13 cellular contexts compared by ENCODE assay signal in the genomic region with DNA sequence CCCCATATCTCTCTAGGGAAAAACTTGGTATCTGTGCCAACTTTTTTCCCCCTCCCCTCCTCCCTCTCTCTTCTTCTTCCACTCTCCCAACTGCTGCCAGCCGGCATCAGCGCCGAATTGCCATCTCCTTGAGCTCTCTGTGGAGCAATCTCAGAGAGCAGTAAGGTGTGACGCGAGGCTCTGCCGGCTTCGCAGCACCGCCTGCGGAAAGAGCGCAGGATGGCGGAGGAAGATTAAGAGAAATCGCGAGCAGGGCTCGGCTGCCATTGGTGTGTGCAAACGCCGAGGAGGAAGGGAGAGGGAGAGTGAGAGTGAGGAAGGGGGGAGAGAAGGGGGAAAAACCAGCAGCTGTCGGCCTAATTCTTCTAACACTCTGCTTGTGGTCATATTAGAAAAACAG. TPM values are rescaled to one million over a fixed set of nuclear protein-coding genes. Genes with fewer than 3 reads are reported as not detected.
DNase-seq lines count a peak whose midpoint lies in the region; FAIRE-seq and TF ChIP-seq lines count a peak whose summit lies in the region.
"Had no signal": no experiment of that assay in that cellular context is flagged by ENCODE, and none has a peak within 500 bp of the region (broad histone marks: within the 10 kb centered on the region; RNA-seq: fewer than 3 reads in every experiment).

No MANE protein-coding gene starts in this region.

- no peak overlapping the region for H3K14ac ChIP-seq in H1 (ENCODE audit: insufficient read length)

- peaks cover 0 to 2% of the 10 kb centered on the region in 2 experiments for H4K20me1 ChIP-seq in H1 (replicated peaks in 1 of 2; ENCODE audit: control insufficient read depth in 1 of 2, insufficient read depth in 2 of 2, low read length in 2 of 2)

- H2BK120ac ChIP-seq in H1 (replicated peaks; ENCODE audit: low read depth, low read length), result no peak overlapping the region

- H3K36me3 ChIP-seq in H7 (replicated peaks; ENCODE audit: control insufficient read depth, insufficient read depth, low read length), result no peaks in the 10 kb centered on the region
- no peaks in the 10 kb centered on the region for H3K36me3 ChIP-seq in H1 (ENCODE audit: control insufficient read depth in 2 of 4, insufficient read depth in 4 of 4, low read length in 3 of 4)
- H3K36me3 ChIP-seq in esophagus muscularis mucosa, result peaks cover 0 to 69% (median 33%) of the 10 kb centered on the region in 4 donors
- peaks cover 8 to 9% of the 10 kb centered on the region in 2 donors for H3K36me3 ChIP-seq in kidney (ENCODE audit: control insufficient read depth in 1 of 2, insufficient read depth in 2 of 2, low read length in 2 of 2)

- peak overlapping the region; percentile 47 to 62 for H3K4me2 ChIP-seq in H1 (ENCODE audit: insufficient read depth in 1 of 2, low read depth in 2 of 2, low read length in 2 of 2)

- no peak overlapping the region for H4K91ac ChIP-seq in H1 (replicated peaks; ENCODE audit: insufficient read length, low read length)

- TF ChIP-seq EP300 in H1 (IDR thresholded peaks at IDR 0.05; ENCODE audit: borderline replicate concordance in 1 of 2, low read depth in 2 of 2, low read length in 2 of 2) (no peak), esophagus muscularis mucosa (IDR thresholded peaks at IDR 0.05) (no peak)

- H3K79me2 ChIP-seq in H1 (ENCODE audit: control insufficient read depth in 1 of 2, insufficient read depth in 2 of 2, low read length in 2 of 2), result no peaks in the 10 kb centered on the region

- H3K18ac ChIP-seq in H1 (ENCODE audit: extremely low read depth, low read length), result no peak overlapping the region

- no peak overlapping the region for H2BK20ac ChIP-seq in H1 (ENCODE audit: low read length)

- in situ Hi-C loops in KBM-7 (cut with MboI; ENCODE audit: low pct_unique_long_range_greater_than_20kb, low sequenced_read_pairs), result loop anchor here (25.0 kb wide), 1 partner anchor 99 kb away; a partner anchor contains a TSS

- H3K4me1 ChIP-seq in H1 (replicated peaks in 1 of 4; ENCODE audit: control insufficient read depth in 3 of 4, insufficient read depth in 4 of 4, low read length in 3 of 4) (peaks cover 4 to 7% (median 6%) of the 10 kb centered on the region in 4 experiments; a peak in 5 of 7 replicates), esophagus muscularis mucosa (peaks cover 0 to 12% (median 4%) of the 10 kb centered on the region in 4 donors), kidney (ENCODE audit: control insufficient read depth in 1 of 2, insufficient read depth in 1 of 2, low read depth in 1 of 2, low read length in 2 of 2) (no peaks in the 10 kb centered on the region)

- no peak overlapping the region for H4K5ac ChIP-seq in H1 (ENCODE audit: insufficient read length, low read depth, low read length)

- H3K9me3 ChIP-seq in H1 (ENCODE audit: insufficient read depth in 2 of 2, low read depth in 1 of 2, low read length in 1 of 2), result no peaks in the 10 kb centered on the region
- no peaks in the 10 kb centered on the region for H3K9me3 ChIP-seq in esophagus muscularis mucosa
- no peaks in the 10 kb centered on the region for H3K9me3 ChIP-seq in kidney (ENCODE audit: control insufficient read depth in 1 of 2, low read length in 2 of 2)

- TF ChIP-seq POLR2A in H1 (IDR thresholded peaks at IDR 0.05; ENCODE audit: control extremely low read depth in 1 of 2, low read depth in 2 of 2, low read length in 2 of 2) (no peak; a peak in 1 of 3 replicates), esophagus muscularis mucosa (IDR thresholded peaks at IDR 0.05; ENCODE audit: low read depth) (no peak)

- no peaks in the 10 kb centered on the region for H3K79me1 ChIP-seq in H1 (ENCODE audit: low read depth, low read length)

- H2BK12ac ChIP-seq in H1 (ENCODE audit: low read depth, low read length), result peak overlapping the region; percentile 71; the same call in 1 of the 2 replicates

- peak overlapping the region; percentile 29 for H3K27ac ChIP-seq in H1 (ENCODE audit: low read depth, low read length)
- no peak overlapping the region for H3K27ac ChIP-seq in esophagus muscularis mucosa (replicated peaks in 1 of 4)
- no peak overlapping the region for H3K27ac ChIP-seq in kidney (ENCODE audit: low read depth in 2 of 2, low read length in 2 of 2)

- no peak overlapping the region for H4K8ac ChIP-seq in H1 (ENCODE audit: extremely low read depth, insufficient read depth, low read length)

- H2BK5ac ChIP-seq in H1 (ENCODE audit: low read depth, low read length), result peak overlapping the region; percentile 0; the same call in 1 of the 2 replicates

- H3K56ac ChIP-seq in H1 (replicated peaks; ENCODE audit: insufficient read length, low read depth, low read length), result no peak overlapping the region

- CTCF ChIA-PET in H1 (lab: Charles Lee; ENCODE audit: partially characterized antibody), result interaction anchor here (1.0 to 15.9 kb wide), 4 partner anchors 13 to 58 kb away, joined by 3 to 216 read pairs (median 62); no protein-coding TSS in a partner anchor

- H3K4ac ChIP-seq in H1 (replicated peaks; ENCODE audit: insufficient read length, low read depth, low read length), result no peak overlapping the region

- WGBS in H1 (ENCODE audit: extremely low coverage in 1 of 2, insufficient coverage in 1 of 2, insufficient read length in 1 of 2, insufficient replicate concordance in 2 of 2, low coverage in 1 of 2, low lambda C conversion rate in 2 of 2, missing lambda C conversion rate in 1 of 2), 2 experiments, result 24% methylated on average over 13 of the region's 17 CpGs; no CpG with 5 or more reads in 1 of the 2 experiments
- WGBS in esophagus muscularis mucosa, result 25% methylated on average over 17 of the region's 17 CpGs

- no peak overlapping the region for H2AFZ ChIP-seq in H1 (ENCODE audit: low read length)

- peak; percentile 68 for DNase-seq in H7
- DNase-seq in NCI-H446 treated with DMSO at 0.1 percent for 48 hours (lab: John Stamatoyannopoulos, UW), result peak; percentile 19
- DNase-seq in H1 (ENCODE audit: low read depth in 1 of 2, low spot score in 2 of 2), result peak in 1 of 2 experiments; percentile 62
- peak in 8 of 10 donors; percentile 15 to 93 (median 44) for DNase-seq in posterior cingulate gyrus
- no peak for DNase-seq in esophagus muscularis mucosa (ENCODE audit: extremely low spot score)
- no peak for DNase-seq in KBM-7
- no peak for DNase-seq in kidney
- no peak for DNase-seq in stimulated activated CD8-positive, alpha-beta memory T cell treated with anti-CD3 and anti-CD28 coated beads, Interleukin-4, amount 100 ng/mL, for 48 hours
- DNase-seq: effector CD8-positive, alpha-beta T cell; OCI-M1; T-helper 17 cell had no signal

- H3K9ac ChIP-seq in H1 (replicated peaks in 1 of 4; ENCODE audit: extremely low read depth in 1 of 4, low read depth in 3 of 4, low read length in 3 of 4) (peak overlapping the region in 2 of 4 experiments; percentile 4 to 16; a peak in 2 of 7 replicates), kidney (ENCODE audit: low read length in 2 of 2) (no peak overlapping the region)

- no peak overlapping the region for H2BK15ac ChIP-seq in H1 (ENCODE audit: low read length)

- H3K23ac ChIP-seq in H1 (ENCODE audit: insufficient read length), result no peak overlapping the region

- no peak overlapping the region for H2AK5ac ChIP-seq in H1 (ENCODE audit: low read depth, low read length)

- FAIRE-seq in H1 (lab: Jason Lieb, UNC) (no peak), kidney (lab: Jason Lieb, UNC) (no peak)
- FAIRE-seq: GM12878 had no signal

- H3K4me3 ChIP-seq in H7 (ENCODE audit: insufficient read depth, low read depth, low read length), result no peak overlapping the region
- H3K4me3 ChIP-seq in H1 (ENCODE audit: extremely low read depth in 1 of 4, insufficient read depth in 2 of 4, low read depth in 3 of 4, low read length in 4 of 4), result peak overlapping the region in 1 of 4 experiments; percentile 26; a peak in 3 of 8 replicates
- no peak overlapping the region for H3K4me3 ChIP-seq in esophagus muscularis mucosa
- H3K4me3 ChIP-seq in kidney (ENCODE audit: low read length in 2 of 2), result no peak overlapping the region
- H3K4me3 ChIP-seq: GM12878 had no signal

- no peak for TF ChIP-seq CTCF in H1 (IDR thresholded peaks at IDR 0.05; ENCODE audit: control extremely low read depth in 1 of 3, insufficient read depth in 1 of 3, low read depth in 1 of 3, low read length in 3 of 3)
- no peak for TF ChIP-seq CTCF in esophagus muscularis mucosa (IDR thresholded peaks at IDR 0.05)
- TF ChIP-seq CTCF in kidney (IDR thresholded peaks at IDR 0.05; ENCODE audit: borderline replicate concordance, extremely low read depth, insufficient read depth), result no peak

- TF ChIP-seq RAD21 in H1 (IDR thresholded peaks at IDR 0.05 in 1 of 2, conservative IDR thresholded peaks at IDR 0.05 in 1 of 2; ENCODE audit: low read depth in 2 of 2, low read length in 2 of 2), result no peak

- no peaks in the 10 kb centered on the region; the same call in 1 of the 2 replicates for H3K23me2 ChIP-seq in H1 (ENCODE audit: low read depth, low read length)

- no peaks in the 10 kb centered on the region for H3K27me3 ChIP-seq in H7 (ENCODE audit: control insufficient read depth, insufficient read depth, low read length)
- H3K27me3 ChIP-seq in H1 (replicated peaks in 1 of 4; ENCODE audit: control insufficient read depth in 3 of 4, extremely low read depth in 1 of 4, insufficient read depth in 3 of 4, low read length in 3 of 4), result no peaks in the 10 kb centered on the region
- H3K27me3 ChIP-seq in esophagus muscularis mucosa, result no peaks in the 10 kb centered on the region

- intact Hi-C loops in posterior cingulate gyrus (cut with DNase I) (no loop called here), esophagus muscularis mucosa (cut with DNase I) (no loop called here), kidney (cut with DNase I) (no loop called here)

- POLR2A ChIA-PET in H1 (lab: Charles Lee; ENCODE audit: partially characterized antibody), result interaction anchor here (0.7 to 1.7 kb wide), 3 partner anchors 10 to 506 kb away, joined by 3 to 8 read pairs (median 4); no protein-coding TSS in a partner anchor

TF ChIP-seq in H1, 55 proteins besides CTCF, POLR2A, EP300 and RAD21 (continues in another document):
- TF ChIP-seq EZH2 (IDR thresholded peaks at IDR 0.05; ENCODE audit: low read depth, low read length, severe bottlenecking), result no peak

RNA-seq across cellular contexts. Expression of a gene that starts 44.2 kb away (rescaled TPM):
- not detected in 2 replicates for total RNA-seq in H7 (2014; rRNA removed; shearing (Covaris generic))
- total RNA-seq in H1 (2021; fragmentation: NEBNext Ultra II Directional; extraction: Animal tissue kit (Norgen Biotek cat#: 25700)), result not detected in 2 replicates
- not detected in 2 replicates for polyA plus RNA-seq in H1 (2011; rRNA removed)
- polyA plus RNA-seq in H1 (2011; cell fraction: cytosol; rRNA removed), result not detected
- not detected for polyA plus RNA-seq in H1 (2011; cell fraction: nucleus; rRNA removed)
- not detected in 4 replicates for polyA plus RNA-seq in H1 (2012, experiment 1 of 2)
- 0.12 TPM for polyA plus RNA-seq in H1 (2012, experiment 2 of 2)
- 0.02 TPM for polyA plus RNA-seq in H1 (2013, experiment 1 of 2)
- polyA plus RNA-seq in H1 (2013, experiment 2 of 2), result 0.02 TPM
- polyA minus RNA-seq in H1 (2011; rRNA and poly(A)+ RNA removed), result not detected in 2 replicates
- polyA minus RNA-seq in H1 (2011; cell fraction: cytosol; rRNA and poly(A)+ RNA removed), result not detected
- polyA minus RNA-seq in H1 (2011; cell fraction: nucleus; rRNA and poly(A)+ RNA removed), result not detected
- total RNA-seq in esophagus muscularis mucosa, result not detected
- total RNA-seq in kidney, result not detected
- polyA plus RNA-seq in kidney (ENCODE audit: insufficient read depth, low read depth, low replicate concordance), result not detected
- total RNA-seq: activated CD8-positive, alpha-beta memory T cell treated with anti-CD3 and anti-CD28 coated beads for 36 hours; GM12878; T-helper 17 cell had no signal
- polyA plus RNA-seq: GM12878 had no signal

Comparison
In these comparisons a context has a peak if more than half of its experiments do, and no peak if none do; other contexts are left out.
1. DNase-seq: peak in H7 (single experiment), NCI-H446 treated with DMSO at 0.1 percent for 48 hours (single experiment) and posterior cingulate gyrus (8 of 10); none in esophagus muscularis mucosa (single experiment), KBM-7 (single experiment), kidney (single experiment) and stimulated activated CD8-positive, alpha-beta memory T cell treated with anti-CD3 and anti-CD28 coated beads, Interleukin-4, amount 100 ng/mL, for 48 hours (single experiment).